2 cellular contexts compared by ENCODE assay signal in the genomic region with DNA sequence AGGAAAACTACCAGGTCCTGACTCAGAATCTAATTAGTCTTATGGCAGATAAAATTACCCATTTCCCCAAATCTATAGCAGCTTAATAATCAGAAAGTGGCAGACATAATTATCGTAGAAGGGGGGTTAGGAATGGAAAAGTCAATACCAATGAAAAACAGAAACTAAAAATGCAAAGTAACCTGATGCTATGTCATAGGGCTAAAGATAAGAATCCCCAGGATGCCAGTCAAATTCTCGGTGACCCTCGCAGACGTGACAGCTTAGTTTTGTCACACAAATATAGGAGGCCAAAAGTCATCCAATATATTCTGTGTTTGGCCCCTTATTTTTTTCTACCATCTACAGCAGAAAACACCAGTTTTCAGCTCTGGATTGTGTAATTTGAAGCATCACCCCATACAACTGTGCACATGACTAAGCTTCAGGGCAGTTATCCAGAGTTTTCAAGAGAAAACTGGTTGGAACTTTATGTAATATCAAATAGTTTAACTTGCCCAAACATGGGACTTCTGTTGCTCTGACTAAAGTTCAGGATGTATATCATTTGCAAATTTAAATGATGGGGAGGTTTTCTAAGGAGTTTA.
TF ChIP-seq lines count a peak whose summit lies in the region.

No MANE protein-coding gene starts in this region.

TF ChIP-seq in GM12878, 131 proteins besides CTCF, POLR2A, EP300 and RAD21 (continued from another document and continues in another):
- TF ChIP-seq, protein P1, sequence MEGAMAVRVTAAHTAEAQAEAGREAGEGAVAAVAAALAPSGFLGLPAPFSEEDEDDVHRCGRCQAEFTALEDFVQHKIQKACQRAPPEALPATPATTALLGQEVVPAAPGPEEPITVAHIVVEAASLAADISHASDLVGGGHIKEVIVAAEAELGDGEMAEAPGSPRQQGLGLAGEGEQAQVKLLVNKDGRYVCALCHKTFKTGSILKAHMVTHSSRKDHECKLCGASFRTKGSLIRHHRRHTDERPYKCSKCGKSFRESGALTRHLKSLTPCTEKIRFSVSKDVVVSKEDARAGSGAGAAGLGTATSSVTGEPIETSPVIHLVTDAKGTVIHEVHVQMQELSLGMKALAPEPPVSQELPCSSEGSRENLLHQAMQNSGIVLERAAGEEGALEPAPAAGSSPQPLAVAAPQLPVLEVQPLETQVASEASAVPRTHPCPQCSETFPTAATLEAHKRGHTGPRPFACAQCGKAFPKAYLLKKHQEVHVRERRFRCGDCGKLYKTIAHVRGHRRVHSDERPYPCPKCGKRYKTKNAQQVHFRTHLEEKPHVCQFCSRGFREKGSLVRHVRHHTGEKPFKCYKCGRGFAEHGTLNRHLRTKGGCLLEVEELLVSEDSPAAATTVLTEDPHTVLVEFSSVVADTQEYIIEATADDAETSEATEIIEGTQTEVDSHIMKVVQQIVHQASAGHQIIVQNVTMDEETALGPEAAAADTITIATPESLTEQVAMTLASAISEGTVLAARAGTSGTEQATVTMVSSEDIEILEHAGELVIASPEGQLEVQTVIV (IDR thresholded peaks at IDR 0.05; ENCODE audit: borderline replicate concordance, partially characterized antibody), result no peak
- TF ChIP-seq, protein P2, sequence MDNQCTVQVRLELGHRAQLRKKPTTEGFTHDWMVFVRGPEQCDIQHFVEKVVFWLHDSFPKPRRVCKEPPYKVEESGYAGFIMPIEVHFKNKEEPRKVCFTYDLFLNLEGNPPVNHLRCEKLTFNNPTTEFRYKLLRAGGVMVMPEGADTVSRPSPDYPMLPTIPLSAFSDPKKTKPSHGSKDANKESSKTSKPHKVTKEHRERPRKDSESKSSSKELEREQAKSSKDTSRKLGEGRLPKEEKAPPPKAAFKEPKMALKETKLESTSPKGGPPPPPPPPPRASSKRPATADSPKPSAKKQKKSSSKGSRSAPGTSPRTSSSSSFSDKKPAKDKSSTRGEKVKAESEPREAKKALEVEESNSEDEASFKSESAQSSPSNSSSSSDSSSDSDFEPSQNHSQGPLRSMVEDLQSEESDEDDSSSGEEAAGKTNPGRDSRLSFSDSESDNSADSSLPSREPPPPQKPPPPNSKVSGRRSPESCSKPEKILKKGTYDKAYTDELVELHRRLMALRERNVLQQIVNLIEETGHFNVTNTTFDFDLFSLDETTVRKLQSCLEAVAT (IDR thresholded peaks at IDR 0.05), result 0 out of 2 replicates have a peak, but pooled peaks have one; percentile 21
- 0 out of 2 replicates have a peak, but pooled peaks have one; percentile 27 for TF ChIP-seq CHD2 (IDR thresholded peaks at IDR 0.05; ENCODE audit: borderline replicate concordance, low read depth, low read length)
- TF ChIP-seq SPI1 (IDR thresholded peaks at IDR 0.05; ENCODE audit: borderline replicate concordance, insufficient read depth, low read depth, low read length), result peak; percentile 50; the same call in 1 of the 2 replicates
- TF ChIP-seq SMAD1 (IDR thresholded peaks at IDR 0.05; ENCODE audit: low read depth, partially characterized antibody), result no peak
- TF ChIP-seq IKZF2 (IDR thresholded peaks at IDR 0.05), result peak in 1 of 2 experiments; percentile 39; a peak in 3 of 4 replicates
- no peak for TF ChIP-seq ZNF207 (IDR thresholded peaks at IDR 0.05; ENCODE audit: borderline replicate concordance)
- no peak for TF ChIP-seq BACH1 (IDR thresholded peaks at IDR 0.05; ENCODE audit: borderline replicate concordance)
- peak; percentile 13; the same call in 1 of the 2 replicates for TF ChIP-seq ATF7 (IDR thresholded peaks at IDR 0.05; ENCODE audit: low read depth)
- no peak for TF ChIP-seq TAF1 (IDR thresholded peaks at IDR 0.05; ENCODE audit: borderline replicate concordance, low read depth, low read length)
- no peak for TF ChIP-seq TBL1XR1 (IDR thresholded peaks at IDR 0.05; ENCODE audit: low read depth, low read length)
- no peak for TF ChIP-seq LARP7 (IDR thresholded peaks at IDR 0.05)
- TF ChIP-seq IRF4 (IDR thresholded peaks at IDR 0.05; ENCODE audit: low read depth, low read length), result no peak
- TF ChIP-seq CHD1 (IDR thresholded peaks at IDR 0.05; ENCODE audit: low read depth, low read length), result 0 out of 2 replicates have a peak, but pooled peaks have one; percentile 55
- TF ChIP-seq, protein P3, sequence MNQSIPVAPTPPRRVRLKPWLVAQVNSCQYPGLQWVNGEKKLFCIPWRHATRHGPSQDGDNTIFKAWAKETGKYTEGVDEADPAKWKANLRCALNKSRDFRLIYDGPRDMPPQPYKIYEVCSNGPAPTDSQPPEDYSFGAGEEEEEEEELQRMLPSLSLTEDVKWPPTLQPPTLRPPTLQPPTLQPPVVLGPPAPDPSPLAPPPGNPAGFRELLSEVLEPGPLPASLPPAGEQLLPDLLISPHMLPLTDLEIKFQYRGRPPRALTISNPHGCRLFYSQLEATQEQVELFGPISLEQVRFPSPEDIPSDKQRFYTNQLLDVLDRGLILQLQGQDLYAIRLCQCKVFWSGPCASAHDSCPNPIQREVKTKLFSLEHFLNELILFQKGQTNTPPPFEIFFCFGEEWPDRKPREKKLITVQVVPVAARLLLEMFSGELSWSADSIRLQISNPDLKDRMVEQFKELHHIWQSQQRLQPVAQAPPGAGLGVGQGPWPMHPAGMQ (IDR thresholded peaks at IDR 0.05; ENCODE audit: borderline replicate concordance), result no peak
- TF ChIP-seq, protein P4, sequence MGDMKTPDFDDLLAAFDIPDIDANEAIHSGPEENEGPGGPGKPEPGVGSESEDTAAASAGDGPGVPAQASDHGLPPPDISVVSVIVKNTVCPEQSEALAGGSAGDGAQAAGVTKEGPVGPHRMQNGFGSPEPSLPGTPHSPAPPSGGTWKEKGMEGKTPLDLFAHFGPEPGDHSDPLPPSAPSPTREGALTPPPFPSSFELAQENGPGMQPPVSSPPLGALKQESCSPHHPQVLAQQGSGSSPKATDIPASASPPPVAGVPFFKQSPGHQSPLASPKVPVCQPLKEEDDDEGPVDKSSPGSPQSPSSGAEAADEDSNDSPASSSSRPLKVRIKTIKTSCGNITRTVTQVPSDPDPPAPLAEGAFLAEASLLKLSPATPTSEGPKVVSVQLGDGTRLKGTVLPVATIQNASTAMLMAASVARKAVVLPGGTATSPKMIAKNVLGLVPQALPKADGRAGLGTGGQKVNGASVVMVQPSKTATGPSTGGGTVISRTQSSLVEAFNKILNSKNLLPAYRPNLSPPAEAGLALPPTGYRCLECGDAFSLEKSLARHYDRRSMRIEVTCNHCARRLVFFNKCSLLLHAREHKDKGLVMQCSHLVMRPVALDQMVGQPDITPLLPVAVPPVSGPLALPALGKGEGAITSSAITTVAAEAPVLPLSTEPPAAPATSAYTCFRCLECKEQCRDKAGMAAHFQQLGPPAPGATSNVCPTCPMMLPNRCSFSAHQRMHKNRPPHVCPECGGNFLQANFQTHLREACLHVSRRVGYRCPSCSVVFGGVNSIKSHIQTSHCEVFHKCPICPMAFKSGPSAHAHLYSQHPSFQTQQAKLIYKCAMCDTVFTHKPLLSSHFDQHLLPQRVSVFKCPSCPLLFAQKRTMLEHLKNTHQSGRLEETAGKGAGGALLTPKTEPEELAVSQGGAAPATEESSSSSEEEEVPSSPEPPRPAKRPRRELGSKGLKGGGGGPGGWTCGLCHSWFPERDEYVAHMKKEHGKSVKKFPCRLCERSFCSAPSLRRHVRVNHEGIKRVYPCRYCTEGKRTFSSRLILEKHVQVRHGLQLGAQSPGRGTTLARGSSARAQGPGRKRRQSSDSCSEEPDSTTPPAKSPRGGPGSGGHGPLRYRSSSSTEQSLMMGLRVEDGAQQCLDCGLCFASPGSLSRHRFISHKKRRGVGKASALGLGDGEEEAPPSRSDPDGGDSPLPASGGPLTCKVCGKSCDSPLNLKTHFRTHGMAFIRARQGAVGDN (IDR thresholded peaks at IDR 0.05), result peak; percentile 75; the same call in 1 of the 2 replicates
- no peak for TF ChIP-seq GATAD2B (conservative IDR thresholded peaks at IDR 0.05; ENCODE audit: low read depth)

TF ChIP-seq in WTC11, 78 proteins besides CTCF, POLR2A, EP300 and RAD21 (continued from another document):
- TF ChIP-seq, protein P5, sequence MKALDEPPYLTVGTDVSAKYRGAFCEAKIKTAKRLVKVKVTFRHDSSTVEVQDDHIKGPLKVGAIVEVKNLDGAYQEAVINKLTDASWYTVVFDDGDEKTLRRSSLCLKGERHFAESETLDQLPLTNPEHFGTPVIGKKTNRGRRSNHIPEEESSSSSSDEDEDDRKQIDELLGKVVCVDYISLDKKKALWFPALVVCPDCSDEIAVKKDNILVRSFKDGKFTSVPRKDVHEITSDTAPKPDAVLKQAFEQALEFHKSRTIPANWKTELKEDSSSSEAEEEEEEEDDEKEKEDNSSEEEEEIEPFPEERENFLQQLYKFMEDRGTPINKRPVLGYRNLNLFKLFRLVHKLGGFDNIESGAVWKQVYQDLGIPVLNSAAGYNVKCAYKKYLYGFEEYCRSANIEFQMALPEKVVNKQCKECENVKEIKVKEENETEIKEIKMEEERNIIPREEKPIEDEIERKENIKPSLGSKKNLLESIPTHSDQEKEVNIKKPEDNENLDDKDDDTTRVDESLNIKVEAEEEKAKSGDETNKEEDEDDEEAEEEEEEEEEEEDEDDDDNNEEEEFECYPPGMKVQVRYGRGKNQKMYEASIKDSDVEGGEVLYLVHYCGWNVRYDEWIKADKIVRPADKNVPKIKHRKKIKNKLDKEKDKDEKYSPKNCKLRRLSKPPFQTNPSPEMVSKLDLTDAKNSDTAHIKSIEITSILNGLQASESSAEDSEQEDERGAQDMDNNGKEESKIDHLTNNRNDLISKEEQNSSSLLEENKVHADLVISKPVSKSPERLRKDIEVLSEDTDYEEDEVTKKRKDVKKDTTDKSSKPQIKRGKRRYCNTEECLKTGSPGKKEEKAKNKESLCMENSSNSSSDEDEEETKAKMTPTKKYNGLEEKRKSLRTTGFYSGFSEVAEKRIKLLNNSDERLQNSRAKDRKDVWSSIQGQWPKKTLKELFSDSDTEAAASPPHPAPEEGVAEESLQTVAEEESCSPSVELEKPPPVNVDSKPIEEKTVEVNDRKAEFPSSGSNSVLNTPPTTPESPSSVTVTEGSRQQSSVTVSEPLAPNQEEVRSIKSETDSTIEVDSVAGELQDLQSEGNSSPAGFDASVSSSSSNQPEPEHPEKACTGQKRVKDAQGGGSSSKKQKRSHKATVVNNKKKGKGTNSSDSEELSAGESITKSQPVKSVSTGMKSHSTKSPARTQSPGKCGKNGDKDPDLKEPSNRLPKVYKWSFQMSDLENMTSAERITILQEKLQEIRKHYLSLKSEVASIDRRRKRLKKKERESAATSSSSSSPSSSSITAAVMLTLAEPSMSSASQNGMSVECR (CRISPR knock-in tag; IDR thresholded peaks at IDR 0.05; ENCODE audit: borderline replicate concordance), result no peak
